In the genomic region with DNA sequence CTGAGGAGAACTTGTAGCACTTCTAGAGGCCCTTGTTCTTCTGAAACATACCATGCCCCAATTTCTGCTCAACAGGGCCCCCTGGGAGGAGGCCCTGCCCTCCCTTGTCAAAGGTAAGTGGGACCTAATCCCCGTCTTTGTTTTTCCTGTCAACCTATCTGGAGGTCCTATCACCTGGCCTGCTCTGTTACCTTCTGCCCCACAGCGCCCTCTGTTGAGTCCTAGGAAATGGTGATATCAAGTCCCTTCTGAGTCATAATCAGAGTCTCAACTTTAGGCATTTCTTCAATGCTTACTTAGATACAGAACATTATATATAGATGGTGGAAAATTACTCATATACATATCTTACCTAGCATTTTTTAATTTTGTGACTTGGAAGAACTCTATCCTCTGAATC, we compare ENCODE assay signal across 7 cellular contexts.
DNase-seq lines count a peak whose midpoint lies in the region; ATAC-seq and TF ChIP-seq lines count a peak whose summit lies in the region.

No MANE protein-coding gene starts in this region.

- 0 out of 2 replicates have a peak overlapping the region, but pooled peaks have one; percentile 9 for H3K4me2 ChIP-seq in DOHH2 (ENCODE audit: low read length)

- H3K9me3 ChIP-seq in DOHH2 (ENCODE audit: control insufficient read depth, insufficient read depth, low read length) (no peaks in the 10 kb centered on the region), iPS DF 6.9 (ENCODE audit: control insufficient read depth, insufficient read depth, low read length) (no peaks in the 10 kb centered on the region)

- no peaks in the 10 kb centered on the region for H4K20me1 ChIP-seq in DOHH2 (ENCODE audit: control insufficient read depth, insufficient read depth, low read depth, low read length)

- H3K4me1 ChIP-seq in DOHH2 (ENCODE audit: control insufficient read depth, low read length) (peaks cover 20% of the 10 kb centered on the region), iPS DF 6.9 (ENCODE audit: control insufficient read depth, insufficient read depth, low read length) (no peaks in the 10 kb centered on the region)

- no peaks in the 10 kb centered on the region for H3K27me3 ChIP-seq in DOHH2 (ENCODE audit: control insufficient read depth, low read length)
- H3K27me3 ChIP-seq in iPS DF 6.9 (ENCODE audit: control insufficient read depth, insufficient read depth, low read length), result no peaks in the 10 kb centered on the region

- peak; percentile 93 for TF ChIP-seq CTCF in DOHH2 (IDR thresholded peaks at IDR 0.05; ENCODE audit: low read depth, low read length, poor library complexity, severe bottlenecking)

- H3K79me2 ChIP-seq in DOHH2 (ENCODE audit: control insufficient read depth, low read length), result no peaks in the 10 kb centered on the region

- no peaks in the 10 kb centered on the region for H3F3A ChIP-seq in DOHH2 (ENCODE audit: control insufficient read depth, insufficient read depth)

- no peaks in the 10 kb centered on the region for H3K36me3 ChIP-seq in DOHH2 (ENCODE audit: control insufficient read depth, low read length)
- H3K36me3 ChIP-seq in iPS DF 6.9 (ENCODE audit: control insufficient read depth, insufficient read depth, low read length), result no peaks in the 10 kb centered on the region

- no CpG with 5 or more reads among the region's 2 CpGs for WGBS in iPS DF 6.9 (ENCODE audit: insufficient coverage, insufficient read length)

- ATAC-seq in GM18868 (IDR thresholded peaks at IDR 0.05; ENCODE audit: unreplicated experiment) (peak; percentile 72), HG03135 (IDR thresholded peaks at IDR 0.05; ENCODE audit: unreplicated experiment) (no peak)

- H3K27ac ChIP-seq in DOHH2 (ENCODE audit: low read depth, low read length), result no peak overlapping the region
- no peak overlapping the region for H3K27ac ChIP-seq in iPS DF 6.9 (ENCODE audit: low read length)

- peak; percentile 79 for DNase-seq in NAMALWA (ENCODE audit: low spot score)
- DNase-seq in iPS DF 6.9 (ENCODE audit: low read depth, low spot score), result peak; percentile 61
- no peak for DNase-seq in anterior cingulate cortex (lab: John Stamatoyannopoulos, UW)
- DNase-seq in putamen (ENCODE audit: low spot score), result no peak

- H3K4me3 ChIP-seq in DOHH2 (ENCODE audit: low read length), result no peak overlapping the region
- H3K4me3 ChIP-seq in iPS DF 6.9 (ENCODE audit: low read length), result no peak overlapping the region

- H3K9me2 ChIP-seq in DOHH2 (replicated peaks; ENCODE audit: control insufficient read depth, low read length), result no peaks in the 10 kb centered on the region

Comparison
In these comparisons a context has a peak if more than half of its experiments do, and no peak if none do; other contexts are left out.
1. DNase-seq: peak in NAMALWA (single experiment) and iPS DF 6.9 (single experiment); none in anterior cingulate cortex (0 of 58) and putamen (single experiment).